Comparison of ENCODE assay signal across 15 cellular contexts in genomic region chr17:74573635-74574034, GRCh38. TPM values are rescaled to one million over a fixed set of nuclear protein-coding genes. Genes with fewer than 3 reads are reported as not detected.
"Had no signal": no experiment of that assay in that cellular context is flagged by ENCODE, and none has a peak within 500 bp of the region (broad histone marks: within the 10 kb centered on the region; RNA-seq: fewer than 3 reads in every experiment).

No MANE protein-coding gene starts in this region.

RNA-seq across cellular contexts. Expression of gene CD300H, which starts 6.3 kb away (rescaled TPM):
- total RNA-seq: stomach, subcutaneous adipose tissue, suprapubic skin, temporal lobe, testis, thoracic aorta, thyroid gland, tibial nerve, transverse colon, upper lobe of right lung, ureter, urinary bladder, uterus, vagina had no signal
- polyA plus RNA-seq: stomach had no signal

RNA-seq across cellular contexts. Expression of gene CD300LD, which starts 18.4 kb away (rescaled TPM):
- total RNA-seq: stomach, subcutaneous adipose tissue, suprapubic skin, temporal lobe, testis, thoracic aorta, thyroid gland, tibial nerve, transverse colon, upper lobe of left lung, upper lobe of right lung, ureter, urinary bladder, uterus, vagina had no signal
- polyA plus RNA-seq: stomach, urinary bladder had no signal

RNA-seq across cellular contexts. Expression of gene CD300C, which starts 27.7 kb away (rescaled TPM):
- total RNA-seq: vagina had no signal

RNA-seq across cellular contexts. Expression of gene CD300LB, which starts 42.4 kb away (rescaled TPM):
- total RNA-seq: stomach, suprapubic skin, thyroid gland, urinary bladder had no signal

RNA-seq across cellular contexts. Expression of gene CD300E, which starts 49.9 kb away (rescaled TPM):
- total RNA-seq: thyroid gland had no signal
